In the genomic region with DNA sequence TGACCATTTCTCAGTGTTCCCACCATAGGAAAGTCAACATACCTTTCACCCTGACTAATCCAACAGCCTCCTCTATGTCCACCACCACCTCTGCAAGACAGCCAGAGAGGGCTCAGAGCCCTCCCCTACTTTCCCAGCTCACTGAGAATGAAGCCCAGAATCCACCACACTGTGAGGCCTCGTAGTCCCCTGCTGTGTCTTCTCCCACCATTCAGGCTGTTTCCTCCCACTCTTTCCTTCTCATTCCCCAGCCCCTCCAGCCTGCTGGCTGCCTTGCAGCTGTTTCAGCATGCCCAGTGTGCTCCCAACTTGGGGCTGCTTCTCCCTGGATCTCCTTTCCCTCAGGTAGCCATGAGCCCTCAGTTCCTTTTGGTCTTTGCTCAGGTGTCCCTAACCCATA, we compare ENCODE assay signal across 1 cellular context.
TF ChIP-seq lines count a peak whose summit lies in the region.

No MANE protein-coding gene starts in this region.

TF ChIP-seq in HEK293, 187 proteins besides CTCF, POLR2A, EP300 and RAD21 (continued from another document):
- TF ChIP-seq, protein P1, sequence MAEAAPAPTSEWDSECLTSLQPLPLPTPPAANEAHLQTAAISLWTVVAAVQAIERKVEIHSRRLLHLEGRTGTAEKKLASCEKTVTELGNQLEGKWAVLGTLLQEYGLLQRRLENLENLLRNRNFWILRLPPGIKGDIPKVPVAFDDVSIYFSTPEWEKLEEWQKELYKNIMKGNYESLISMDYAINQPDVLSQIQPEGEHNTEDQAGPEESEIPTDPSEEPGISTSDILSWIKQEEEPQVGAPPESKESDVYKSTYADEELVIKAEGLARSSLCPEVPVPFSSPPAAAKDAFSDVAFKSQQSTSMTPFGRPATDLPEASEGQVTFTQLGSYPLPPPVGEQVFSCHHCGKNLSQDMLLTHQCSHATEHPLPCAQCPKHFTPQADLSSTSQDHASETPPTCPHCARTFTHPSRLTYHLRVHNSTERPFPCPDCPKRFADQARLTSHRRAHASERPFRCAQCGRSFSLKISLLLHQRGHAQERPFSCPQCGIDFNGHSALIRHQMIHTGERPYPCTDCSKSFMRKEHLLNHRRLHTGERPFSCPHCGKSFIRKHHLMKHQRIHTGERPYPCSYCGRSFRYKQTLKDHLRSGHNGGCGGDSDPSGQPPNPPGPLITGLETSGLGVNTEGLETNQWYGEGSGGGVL (tag by site-specific recombination; IDR thresholded peaks at IDR 0.05): peak; percentile 49
- TF ChIP-seq KLF16 (tag by site-specific recombination; IDR thresholded peaks at IDR 0.05) (no peak), ZFHX2 (tag by site-specific recombination; conservative IDR thresholded peaks at IDR 0.05) (peak; percentile 93), GLIS1 (tag by site-specific recombination; IDR thresholded peaks at IDR 0.05) (peak; percentile 45), GFI1B (tag by site-specific recombination; IDR thresholded peaks at IDR 0.05) (no peak), EGR2 (tag by site-specific recombination; IDR thresholded peaks at IDR 0.05; ENCODE audit: low read depth) (peak; percentile 88), ZIC2 (tag by site-specific recombination; IDR thresholded peaks at IDR 0.05) (peak; percentile 67), GLI2 (tag by site-specific recombination; IDR thresholded peaks at IDR 0.05; ENCODE audit: borderline replicate concordance, low read depth) (no peak), ZNF654 (tag by site-specific recombination; IDR thresholded peaks at IDR 0.05; ENCODE audit: low read depth) (no peak), ZBTB1 (tag by site-specific recombination; IDR thresholded peaks at IDR 0.05) (no peak)
- TF ChIP-seq, protein P2, sequence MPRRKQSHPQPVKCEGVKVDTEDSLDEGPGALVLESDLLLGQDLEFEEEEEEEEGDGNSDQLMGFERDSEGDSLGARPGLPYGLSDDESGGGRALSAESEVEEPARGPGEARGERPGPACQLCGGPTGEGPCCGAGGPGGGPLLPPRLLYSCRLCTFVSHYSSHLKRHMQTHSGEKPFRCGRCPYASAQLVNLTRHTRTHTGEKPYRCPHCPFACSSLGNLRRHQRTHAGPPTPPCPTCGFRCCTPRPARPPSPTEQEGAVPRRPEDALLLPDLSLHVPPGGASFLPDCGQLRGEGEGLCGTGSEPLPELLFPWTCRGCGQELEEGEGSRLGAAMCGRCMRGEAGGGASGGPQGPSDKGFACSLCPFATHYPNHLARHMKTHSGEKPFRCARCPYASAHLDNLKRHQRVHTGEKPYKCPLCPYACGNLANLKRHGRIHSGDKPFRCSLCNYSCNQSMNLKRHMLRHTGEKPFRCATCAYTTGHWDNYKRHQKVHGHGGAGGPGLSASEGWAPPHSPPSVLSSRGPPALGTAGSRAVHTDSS (tag by site-specific recombination; IDR thresholded peaks at IDR 0.05): no peak
TF ChIP-seq in HEK293: peak in this region for 5.
